ENCODE assay signal across 8 cellular contexts in genomic region chr21:43659136-43660000, GRCh38. TPM values are rescaled to one million over a fixed set of nuclear protein-coding genes. Genes with fewer than 3 reads are reported as not detected.
DNase-seq lines count a peak whose midpoint lies in the region; ATAC-seq, FAIRE-seq and TF ChIP-seq lines count a peak whose summit lies in the region.

Gene HSF2BP, minus strand, starts transcription at chr21:43659488. Its CDS starts 1,392 bp downstream, at chr21:43658096.
A gene with protein sequence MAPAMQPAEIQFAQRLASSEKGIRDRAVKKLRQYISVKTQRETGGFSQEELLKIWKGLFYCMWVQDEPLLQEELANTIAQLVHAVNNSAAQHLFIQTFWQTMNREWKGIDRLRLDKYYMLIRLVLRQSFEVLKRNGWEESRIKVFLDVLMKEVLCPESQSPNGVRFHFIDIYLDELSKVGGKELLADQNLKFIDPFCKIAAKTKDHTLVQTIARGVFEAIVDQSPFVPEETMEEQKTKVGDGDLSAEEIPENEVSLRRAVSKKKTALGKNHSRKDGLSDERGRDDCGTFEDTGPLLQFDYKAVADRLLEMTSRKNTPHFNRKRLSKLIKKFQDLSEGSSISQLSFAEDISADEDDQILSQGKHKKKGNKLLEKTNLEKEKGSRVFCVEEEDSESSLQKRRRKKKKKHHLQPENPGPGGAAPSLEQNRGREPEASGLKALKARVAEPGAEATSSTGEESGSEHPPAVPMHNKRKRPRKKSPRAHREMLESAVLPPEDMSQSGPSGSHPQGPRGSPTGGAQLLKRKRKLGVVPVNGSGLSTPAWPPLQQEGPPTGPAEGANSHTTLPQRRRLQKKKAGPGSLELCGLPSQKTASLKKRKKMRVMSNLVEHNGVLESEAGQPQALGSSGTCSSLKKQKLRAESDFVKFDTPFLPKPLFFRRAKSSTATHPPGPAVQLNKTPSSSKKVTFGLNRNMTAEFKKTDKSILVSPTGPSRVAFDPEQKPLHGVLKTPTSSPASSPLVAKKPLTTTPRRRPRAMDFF (plus strand): TSS chr21:43659560. CDS start chr21:43659665, 105 bp downstream.

- intact Hi-C loops in activated B cell treated with CpG ODN at 0.5 μM for 24 hours (cut with micrococcal nuclease): loop anchor here (1.0 kb wide), 2 partner anchors 60 to 685 kb away; partner anchors contain the start of genes PDXK and PKNOX1

- peaks cover 3% of the 10 kb centered on the region for H3K27me3 Mint-ChIP-seq in activated B cell treated with CpG ODN at 0.5 μM for 24 hours

- H3K4me2 ChIP-seq in keratinocyte (ENCODE audit: control insufficient read depth, extremely low read depth, insufficient read depth, low read depth, low read length): peak within 1 kb of the TSS; percentile 94

- peak within 1 kb of the TSS; percentile 87 for H3K27ac Mint-ChIP-seq in activated B cell treated with CpG ODN at 0.5 μM for 24 hours

- H3K27ac ChIP-seq in keratinocyte (ENCODE audit: control insufficient read depth, insufficient read depth, low read length): peak within 1 kb of the TSS; percentile 85

- peak within 1 kb of the TSS; percentile 70 to 98 (median 97) for H3K4me3 ChIP-seq in keratinocyte (ENCODE audit: control insufficient read depth in 2 of 3, extremely low read depth in 1 of 3, insufficient read depth in 2 of 3, low read depth in 1 of 3, low read length in 3 of 3)

- H3K4me1 Mint-ChIP-seq in activated B cell treated with CpG ODN at 0.5 μM for 24 hours: peaks cover 30% of the 10 kb centered on the region

- DNase-seq in 8988T: peak; percentile 84
- DNase-seq in NCI-H2227 treated with DMSO at 0.1 percent for 48 hours (lab: John Stamatoyannopoulos, UW): peak; percentile 89
- peak; percentile 85 for DNase-seq in activated B cell treated with CpG ODN at 0.5 μM for 24 hours
- DNase-seq in central memory CD4-positive, alpha-beta T cell: peak; percentile 83
- DNase-seq in keratinocyte (ENCODE audit: low read depth, low spot score): no peak
- DNase-seq in stimulated activated CD4-positive, alpha-beta T cell treated with anti-CD3 and anti-CD28 coated beads, Interleukin-12 subunit alpha, Interleukin-12 subunit beta, amount 100 ng/mL, for 24 hours (ENCODE audit: low read depth in 2 of 2): peak; percentile 63 to 69

- H3K9ac ChIP-seq in keratinocyte (ENCODE audit: control insufficient read depth, extremely low read depth, insufficient read depth, low read length): peak within 1 kb of the TSS; percentile 93

- peak within 1 kb of the TSS; percentile 93 for H3K4me3 Mint-ChIP-seq in activated B cell treated with CpG ODN at 0.5 μM for 24 hours

- H3K9me3 ChIP-seq in keratinocyte (ENCODE audit: control insufficient read depth, low read depth, low read length): no peaks in the 10 kb centered on the region

- peak within 1 kb of the TSS; percentile 94 for H2AFZ ChIP-seq in keratinocyte (ENCODE audit: control insufficient read depth, low read length)

- peaks cover 29% of the 10 kb centered on the region for H3K36me3 Mint-ChIP-seq in activated B cell treated with CpG ODN at 0.5 μM for 24 hours (ENCODE audit: low read depth)

- H3K9me1 ChIP-seq in keratinocyte (ENCODE audit: control insufficient read depth, extremely low read depth, insufficient read depth, low read length): peaks cover 2% of the 10 kb centered on the region

- dilution Hi-C loops in keratinocyte (cut with MboI; ENCODE audit: extremely low pct_ligation_motif_present, low sequenced_read_pairs): no loop called here

- peaks cover 8 to 21% of the 10 kb centered on the region in 2 experiments for H3K36me3 ChIP-seq in keratinocyte (ENCODE audit: control insufficient read depth in 2 of 2, extremely low read depth in 1 of 2, insufficient read depth in 2 of 2, low read length in 2 of 2)

- peaks cover 41% of the 10 kb centered on the region for H3K79me2 ChIP-seq in keratinocyte (ENCODE audit: control insufficient read depth, insufficient read depth, low read length)

- H3K27me3 ChIP-seq in keratinocyte (ENCODE audit: control insufficient read depth, extremely low read depth, insufficient read depth, low read length): no peaks in the 10 kb centered on the region

- CTCF ChIA-PET in activated B cell treated with CpG ODN at 0.5 μM for 24 hours (lab: Charles Lee): no interaction called here

- POLR2A ChIA-PET in activated B cell treated with CpG ODN at 0.5 μM for 24 hours (lab: Charles Lee): interaction anchor here (0.5 to 2.8 kb wide), 5 partner anchors 14 to 69 kb away, joined by 3 to 14 read pairs (median 5); no protein-coding TSS in a partner anchor

- TF ChIP-seq CTCF in activated B cell treated with CpG ODN at 0.5 μM for 24 hours (IDR thresholded peaks at IDR 0.05) (no peak), keratinocyte (optimal IDR thresholded peaks at IDR 0.05 in 1 of 3, IDR thresholded peaks at IDR 0.05 in 1 of 3, conservative IDR thresholded peaks at IDR 0.05 in 1 of 3; ENCODE audit: extremely low read depth in 1 of 3, insufficient read depth in 2 of 3, low read length in 3 of 3) (peak in 1 of 3 experiments; percentile 13)

- H4K20me1 ChIP-seq in keratinocyte (ENCODE audit: control insufficient read depth, extremely low read depth, insufficient read depth, low read length): no peaks in the 10 kb centered on the region

- ATAC-seq in GM18520 (IDR thresholded peaks at IDR 0.05; ENCODE audit: unreplicated experiment): peak; percentile 72
- peak; percentile 76 for ATAC-seq in HG03097 (IDR thresholded peaks at IDR 0.05; ENCODE audit: low FRiP score, unreplicated experiment)
- peak; percentile 90 for ATAC-seq in activated B cell treated with CpG ODN at 0.5 μM for 24 hours (ENCODE audit: low read depth)

- no peak for FAIRE-seq in keratinocyte (lab: Jason Lieb, UNC)

- H3K9me3 Mint-ChIP-seq in activated B cell treated with CpG ODN at 0.5 μM for 24 hours: no peaks in the 10 kb centered on the region

- H3K4me1 ChIP-seq in keratinocyte (ENCODE audit: control insufficient read depth, extremely low read depth, insufficient read depth, low read length): peaks cover 22% of the 10 kb centered on the region

RNA-seq across cellular contexts. Expression of gene HSF2BP, which starts in this region (rescaled TPM):
- total RNA-seq in activated B cell treated with CpG ODN at 0.5 μM for 24 hours: 0.58 and 0.61 TPM in 2 replicates
- polyA plus RNA-seq in keratinocyte: 6.1 to 8.7 TPM (median 6.7 TPM) in 3 replicates
- polyA plus RNA-seq in keratinocyte (2011; ENCODE audit: low read depth): 2.2 TPM
- 9.3 and 11.9 TPM in 2 replicates for polyA plus RNA-seq in keratinocyte (2011; cell fraction: cytosol; rRNA removed)
- 7.4 and 8.7 TPM in 2 replicates for polyA plus RNA-seq in keratinocyte (2011; cell fraction: nucleus; rRNA removed)
- polyA plus RNA-seq in keratinocyte (2012; ENCODE audit: low replicate concordance): 2.9 and 4.4 TPM in 2 replicates
- 2.7 to 7.7 TPM (median 7.3 TPM) in 3 replicates for polyA minus RNA-seq in keratinocyte
- polyA minus RNA-seq in keratinocyte (2011; cell fraction: cytosol; rRNA and poly(A)+ RNA removed): 6.7 TPM
- 7.3 and 16.3 TPM in 2 replicates for polyA minus RNA-seq in keratinocyte (2011; cell fraction: nucleus; rRNA and poly(A)+ RNA removed)

RNA-seq across cellular contexts. Expression of the second gene that starts in this region (rescaled TPM):
- 29.6 and 32.0 TPM in 2 replicates for total RNA-seq in activated B cell treated with CpG ODN at 0.5 μM for 24 hours
- 13.0 to 24.0 TPM (median 19.8 TPM) in 3 replicates for polyA plus RNA-seq in keratinocyte
- 8.2 TPM for polyA plus RNA-seq in keratinocyte (2011; ENCODE audit: low read depth)
- polyA plus RNA-seq in keratinocyte (2011; cell fraction: cytosol; rRNA removed): 18.2 and 19.6 TPM in 2 replicates
- polyA plus RNA-seq in keratinocyte (2011; cell fraction: nucleus; rRNA removed): 26.9 and 27.7 TPM in 2 replicates
- polyA plus RNA-seq in keratinocyte (2012; ENCODE audit: low replicate concordance): 13.0 and 26.6 TPM in 2 replicates
- polyA minus RNA-seq in keratinocyte: 20.8 to 28.9 TPM (median 20.9 TPM) in 3 replicates
- polyA minus RNA-seq in keratinocyte (2011; cell fraction: cytosol; rRNA and poly(A)+ RNA removed): 23.6 TPM
- polyA minus RNA-seq in keratinocyte (2011; cell fraction: nucleus; rRNA and poly(A)+ RNA removed): 20.6 and 30.3 TPM in 2 replicates
